ENCODE assay signal across 15 cellular contexts in genomic region chr1:164821648-164822047, GRCh38.
DNase-seq lines count a peak whose midpoint lies in the region; TF ChIP-seq lines count a peak whose summit lies in the region.
"Had no signal": no experiment of that assay in that cellular context is flagged by ENCODE, and none has a peak within 500 bp of the region (broad histone marks: within the 10 kb centered on the region; RNA-seq: fewer than 3 reads in every experiment).

No MANE protein-coding gene starts in this region.

- no peak for TF ChIP-seq CTCF in osteoblast (IDR thresholded peaks at IDR 0.05; ENCODE audit: extremely low read depth, low read depth, low read length)

- no peaks in the 10 kb centered on the region for H3K4me1 ChIP-seq in osteoblast (ENCODE audit: insufficient read depth, low read length)
- H3K4me1 ChIP-seq: BLaER1 treated with 17β-estradiol and CSF1 and Interleukin-3, amounts not matched to agents 10 nM and 100 nM; Caco-2 had no signal

- no peaks in the 10 kb centered on the region for H3K9me3 ChIP-seq in osteoblast (ENCODE audit: low read depth, low read length)
- H3K9me3 ChIP-seq: BLaER1 treated with 17β-estradiol and CSF1 and Interleukin-3, amounts not matched to agents 10 nM and 100 nM; Caco-2 had no signal

- no peaks in the 10 kb centered on the region for H3K27me3 ChIP-seq in osteoblast (ENCODE audit: insufficient read depth, low read length)
- H3K27me3 ChIP-seq: BLaER1 treated with 17β-estradiol and CSF1 and Interleukin-3, amounts not matched to agents 10 nM and 100 nM had no signal

- no peak overlapping the region for H3K4me3 ChIP-seq in osteoblast (ENCODE audit: insufficient read depth, low read length)
- H3K4me3 ChIP-seq: BLaER1 treated with 17β-estradiol and CSF1 and Interleukin-3, amounts not matched to agents 10 nM and 100 nM had no signal

- H3K79me2 ChIP-seq in osteoblast (ENCODE audit: insufficient read depth, low read length), result no peaks in the 10 kb centered on the region

- H4K20me1 ChIP-seq in osteoblast (ENCODE audit: insufficient read depth, low read length), result no peaks in the 10 kb centered on the region

- no peak overlapping the region for H2AFZ ChIP-seq in osteoblast (ENCODE audit: low read length)

- DNase-seq in RPMI8226, result peak; percentile 22
- peak; percentile 22 for DNase-seq in osteoblast (ENCODE audit: insufficient read length, low spot score, missing footprints)
- no peak for DNase-seq in GM19238 (ENCODE audit: insufficient read length, low spot score)
- no peak for DNase-seq in LoVo (ENCODE audit: low spot score)
- DNase-seq in NCI-H748 (lab: John Stamatoyannopoulos, UW; ENCODE audit: unreplicated experiment), result no peak
- DNase-seq: 8988T; ACHN; Caco-2; Calu3; CD4-positive, alpha-beta T cell; CD8-positive, alpha-beta T cell; DMS79 treated with DMSO at 0.1 percent for 48 hours; GF-D8 had no signal

- no peak overlapping the region for H3K27ac ChIP-seq in osteoblast (ENCODE audit: low read depth, low read length)
- H3K27ac ChIP-seq: BLaER1 treated with 17β-estradiol and CSF1 and Interleukin-3, amounts not matched to agents 10 nM and 100 nM; C4-2B had no signal

- no peak overlapping the region for H3K4me2 ChIP-seq in osteoblast (ENCODE audit: insufficient read depth, low read length)
- H3K4me2 ChIP-seq: BLaER1 treated with 17β-estradiol and CSF1 and Interleukin-3, amounts not matched to agents 10 nM and 100 nM had no signal

- H3K36me3 ChIP-seq in osteoblast (ENCODE audit: insufficient read depth, low read length), result no peaks in the 10 kb centered on the region

Comparison
In these comparisons a context has a peak if more than half of its experiments do, and no peak if none do; other contexts are left out.
1. DNase-seq: peak in RPMI8226 (single experiment) and osteoblast (single experiment); none in GM19238 (single experiment), LoVo (single experiment) and NCI-H748 (single experiment).